In genomic region chr6:149746147-149746946, GRCh38 we compare ENCODE assay signal across 8 cellular contexts. TPM values are rescaled to one million over a fixed set of nuclear protein-coding genes. Genes with fewer than 3 reads are reported as not detected.
DNase-seq lines count a peak whose midpoint lies in the region; ATAC-seq and TF ChIP-seq lines count a peak whose summit lies in the region.

Gene NUP43, minus strand, starts transcription at chr6:149746529. Its CDS starts 34 bp downstream, at chr6:149746495.

- H3K36me3 ChIP-seq in BE2C (peaks cover 19% of the 10 kb centered on the region), left lung (peaks cover 4 to 21% of the 10 kb centered on the region in 2 donors)

- TF ChIP-seq CTCF in BE2C (IDR thresholded peaks at IDR 0.05; ENCODE audit: low read depth, low read length) (peak; percentile 45), coronary artery (IDR thresholded peaks at IDR 0.05) (peak; percentile 46), left lung (IDR thresholded peaks at IDR 0.05) (peak; percentile 53 to 92)

- H3K27me3 ChIP-seq in BE2C (no peaks in the 10 kb centered on the region), left lung (no peaks in the 10 kb centered on the region)

- intact Hi-C loops in left lung (cut with DNase I) = no loop called here

- H3K9me3 ChIP-seq in BE2C (no peaks in the 10 kb centered on the region), left lung (no peaks in the 10 kb centered on the region)

- ATAC-seq in HG03439 (IDR thresholded peaks at IDR 0.05; ENCODE audit: unreplicated experiment) (peak; percentile 57), left lung (peak; percentile 72)

- DNase-seq in BE2C (peak; percentile 94), NCI-H510A treated with DMSO at 0.1 percent for 48 hours (lab: John Stamatoyannopoulos, UW) (peak; percentile 52), coronary artery (ENCODE audit: low spot score) (peak; percentile 93), left lung (peak; percentile 91 to 92)
- peak; percentile 96 for DNase-seq in activated CD4-positive, alpha-beta T cell treated with anti-CD3 and anti-CD28 coated beads for 48 hours
- DNase-seq in stimulated activated CD4-positive, alpha-beta T cell treated with anti-CD3 and anti-CD28 coated beads, Interleukin-2, amount 100 ng/mL, for 48 hours = peak; percentile 88 to 93

- H3K4me1 ChIP-seq in BE2C (no peaks in the 10 kb centered on the region), left lung (peaks cover 5 to 37% of the 10 kb centered on the region in 2 donors)

- peak within 1 kb of the TSS; percentile 94 for H3K4me3 ChIP-seq in BE2C (ENCODE audit: low read depth, low read length)
- H3K4me3 ChIP-seq in coronary artery = peak within 1 kb of the TSS; percentile 88
- peak within 1 kb of the TSS; percentile 69 to 81 for H3K4me3 ChIP-seq in left lung

- TF ChIP-seq POLR2A in GM19099 (IDR thresholded peaks at IDR 0.05; ENCODE audit: extremely low read depth, insufficient read length, low read depth) = peak; percentile 75

- H3K27ac ChIP-seq in coronary artery (peak within 1 kb of the TSS; percentile 61 to 83), left lung (peak within 1 kb of the TSS; percentile 65 to 73)

RNA-seq across cellular contexts. Expression of gene NUP43, which starts in this region (rescaled TPM):
- 23.4 TPM for polyA plus RNA-seq in BE2C (2012; ENCODE audit: insufficient read depth, insufficient read length, low read depth)
- total RNA-seq in left lung = 10 to 100 TPM; 28.7 to 33.8 TPM

Comparison
In these comparisons a context has a peak if more than half of its experiments do, and no peak if none do; other contexts are left out.
1. Peak in every context shown above with its lines: DNase-seq, ATAC-seq, H3K4me3 ChIP-seq and H3K27ac ChIP-seq.